In genomic region chr1:181504294-181505115, GRCh38 we compare ENCODE assay signal across 8 cellular contexts. TPM values are rescaled to one million over a fixed set of nuclear protein-coding genes. Genes with fewer than 3 reads are reported as not detected.
DNase-seq lines count a peak whose midpoint lies in the region; ATAC-seq, FAIRE-seq and TF ChIP-seq lines count a peak whose summit lies in the region.

No MANE protein-coding gene starts in this region.

- intact Hi-C loops in kidney (cut with DNase I) (no loop called here), breast epithelium (cut with DNase I; ENCODE audit: low total_unique reads) (no loop called here)

- no peaks in the 10 kb centered on the region for H3K36me3 ChIP-seq in GM23338 (ENCODE audit: insufficient read depth)
- no peaks in the 10 kb centered on the region for H3K36me3 ChIP-seq in kidney (ENCODE audit: control insufficient read depth in 1 of 2, insufficient read depth in 2 of 2, low read length in 2 of 2)
- no peaks in the 10 kb centered on the region for H3K36me3 ChIP-seq in CD8-positive, alpha-beta memory T cell (ENCODE audit: insufficient read depth, low read length)
- H3K36me3 ChIP-seq in breast epithelium = no peaks in the 10 kb centered on the region

- no peak overlapping the region for H3K9ac ChIP-seq in kidney (ENCODE audit: low read length in 2 of 2)

- H2AFZ ChIP-seq in GM23338 = peak overlapping the region; percentile 69; the same call in 1 of the 2 replicates

- no peaks in the 10 kb centered on the region for H3K79me2 ChIP-seq in GM23338 (replicated peaks; ENCODE audit: insufficient read depth)

- H3K27me3 Mint-ChIP-seq in GM23338 (ENCODE audit: insufficient read depth, low read depth, poor library complexity) = peaks cover 2% of the 10 kb centered on the region
- peaks cover 11 to 17% of the 10 kb centered on the region in 2 donors for H3K27me3 Mint-ChIP-seq in CD8-positive, alpha-beta memory T cell

- ATAC-seq in GM23338 = peak; percentile 98

- H3K4me3 Mint-ChIP-seq in GM23338 = no peak overlapping the region
- no peak overlapping the region for H3K4me3 Mint-ChIP-seq in CD8-positive, alpha-beta memory T cell

- TF ChIP-seq POLR2A in breast epithelium (IDR thresholded peaks at IDR 0.05) = no peak

- FAIRE-seq in kidney (lab: Jason Lieb, UNC) = no peak

- CTCF ChIA-PET in CD8-positive, alpha-beta memory T cell (lab: Charles Lee) = no interaction called here

- H3K9me3 Mint-ChIP-seq in GM23338 = no peaks in the 10 kb centered on the region
- H3K9me3 Mint-ChIP-seq in CD8-positive, alpha-beta memory T cell = no peaks in the 10 kb centered on the region

- H3K27ac ChIP-seq in GM23338 (ENCODE audit: low read depth) (no peak overlapping the region), kidney (ENCODE audit: low read depth in 2 of 2, low read length in 2 of 2) (no peak overlapping the region), breast epithelium (no peak overlapping the region)
- H3K27ac ChIP-seq in CD8-positive, alpha-beta memory T cell (ENCODE audit: low read depth, low read length) = no peak overlapping the region

- no peaks in the 10 kb centered on the region; the same call in 1 of the 2 replicates for H3K9me2 ChIP-seq in GM23338 (ENCODE audit: insufficient read depth)

- DNase-seq in A172 (ENCODE audit: low spot score) (peak; percentile 21), GM12865 (ENCODE audit: low read depth) (peak; percentile 90), GM23338 (ENCODE audit: low spot score) (peak; percentile 86), SIG-M5 (lab: John Stamatoyannopoulos, UW) (peak; percentile 44), kidney (no peak), breast epithelium (ENCODE audit: low spot score in 2 of 2) (no peak)
- DNase-seq in Jurkat, Clone E6-1 (ENCODE audit: low read depth, low spot score) = peak; percentile 69
- DNase-seq in CD8-positive, alpha-beta memory T cell = no peak

- H3K4me3 ChIP-seq in GM12865 (ENCODE audit: low read depth, low read length) = peak overlapping the region; percentile 40
- H3K4me3 ChIP-seq in GM23338 = no peak overlapping the region
- no peak overlapping the region for H3K4me3 ChIP-seq in Jurkat, Clone E6-1 (ENCODE audit: low read length)
- no peak overlapping the region for H3K4me3 ChIP-seq in kidney (ENCODE audit: low read length in 2 of 2)
- H3K4me3 ChIP-seq in CD8-positive, alpha-beta memory T cell (ENCODE audit: low read length) = no peak overlapping the region
- no peak overlapping the region for H3K4me3 ChIP-seq in breast epithelium

- no peaks in the 10 kb centered on the region for H3K4me1 ChIP-seq in GM23338 (ENCODE audit: insufficient read depth)
- no peaks in the 10 kb centered on the region for H3K4me1 ChIP-seq in kidney (ENCODE audit: control insufficient read depth in 1 of 2, insufficient read depth in 1 of 2, low read depth in 1 of 2, low read length in 2 of 2)
- H3K4me1 ChIP-seq in CD8-positive, alpha-beta memory T cell (ENCODE audit: insufficient read depth, low read length) = no peaks in the 10 kb centered on the region
- H3K4me1 ChIP-seq in breast epithelium = no peaks in the 10 kb centered on the region

- no peaks in the 10 kb centered on the region for H3K9me3 ChIP-seq in kidney (ENCODE audit: control insufficient read depth in 1 of 2, low read length in 2 of 2)
- no peaks in the 10 kb centered on the region for H3K9me3 ChIP-seq in CD8-positive, alpha-beta memory T cell (ENCODE audit: low read length)
- no peaks in the 10 kb centered on the region for H3K9me3 ChIP-seq in breast epithelium

- H3K27ac Mint-ChIP-seq in GM23338 = no peak overlapping the region
- no peak overlapping the region for H3K27ac Mint-ChIP-seq in CD8-positive, alpha-beta memory T cell

- H3K36me3 Mint-ChIP-seq in GM23338 (ENCODE audit: low read depth) = no peaks in the 10 kb centered on the region
- H3K36me3 Mint-ChIP-seq in CD8-positive, alpha-beta memory T cell = no peaks in the 10 kb centered on the region

- H3F3A ChIP-seq in GM23338 (replicated peaks; ENCODE audit: low read depth) = no peaks in the 10 kb centered on the region

- TF ChIP-seq CTCF in GM12865 (IDR thresholded peaks at IDR 0.05; ENCODE audit: insufficient read depth, low read depth, low read length, missing control alignments) (peak; percentile 68), GM23338 (conservative IDR thresholded peaks at IDR 0.05; ENCODE audit: low read depth in 2 of 2) (peak; percentile 71 to 81), kidney (IDR thresholded peaks at IDR 0.05; ENCODE audit: borderline replicate concordance, extremely low read depth, insufficient read depth) (peak; percentile 14), breast epithelium (IDR thresholded peaks at IDR 0.05) (no peak)

- no peak overlapping the region for H3K4me2 ChIP-seq in GM23338

- peaks cover 2% of the 10 kb centered on the region; the same call in 2 of the 3 replicates for H3K4me1 Mint-ChIP-seq in GM23338
- H3K4me1 Mint-ChIP-seq in CD8-positive, alpha-beta memory T cell = no peaks in the 10 kb centered on the region

- no peaks in the 10 kb centered on the region for H3K27me3 ChIP-seq in GM23338 (ENCODE audit: insufficient read depth)
- no peaks in the 10 kb centered on the region for H3K27me3 ChIP-seq in CD8-positive, alpha-beta memory T cell (ENCODE audit: insufficient read depth, low read length, poor library complexity, severe bottlenecking)
- no peaks in the 10 kb centered on the region for H3K27me3 ChIP-seq in breast epithelium

- POLR2A ChIA-PET in CD8-positive, alpha-beta memory T cell (lab: Charles Lee) = no interaction called here

- H4K20me1 ChIP-seq in GM23338 (replicated peaks; ENCODE audit: insufficient read depth) = no peaks in the 10 kb centered on the region

TF ChIP-seq in GM23338, 12 proteins besides CTCF, POLR2A, EP300 and RAD21 (continues in another document):
- TF ChIP-seq CREB1 (CRISPR knock-in tag; IDR thresholded peaks at IDR 0.05; ENCODE audit: low read depth) (no peak), REST (IDR thresholded peaks at IDR 0.05; ENCODE audit: unreplicated experiment) (no peak), STAT1 (IDR thresholded peaks at IDR 0.05; ENCODE audit: unreplicated experiment) (no peak), POLR2AphosphoS5 (IDR thresholded peaks at IDR 0.05; ENCODE audit: low read depth) (no peak), NANOG (IDR thresholded peaks at IDR 0.05; ENCODE audit: borderline replicate concordance) (no peak), JUNB (IDR thresholded peaks at IDR 0.05; ENCODE audit: unreplicated experiment) (no peak), ZNF114 (CRISPR knock-in tag; IDR thresholded peaks at IDR 0.05) (no peak)

RNA-seq across cellular contexts. Expression of gene CACNA1E, which starts 21.2 kb away (rescaled TPM):
- not detected in 2 replicates for total RNA-seq in A172 (2014; rRNA removed; shearing (Covaris generic))
- 1.1 and 2.0 TPM in 2 replicates for total RNA-seq in GM23338 (2014; rRNA removed; shearing (Covaris generic))
- polyA plus RNA-seq in GM23338 (2016; fragmentation: Nextera tagmentation; extraction: Ambion mirVana) (0.12 and 0.32 TPM in 2 replicates), kidney (ENCODE audit: insufficient read depth, low read depth, low replicate concordance) (0.19 TPM)
- not detected for polyA plus RNA-seq in Jurkat, Clone E6-1 (2012; ENCODE audit: insufficient read depth, insufficient read length)
- total RNA-seq in kidney (0.19 TPM), breast epithelium (under 1 TPM in 1 of 3 donors, not detected in 2; under 0.01 TPM)
- total RNA-seq in CD8-positive, alpha-beta memory T cell = not detected
- polyA plus RNA-seq in CD8-positive, alpha-beta memory T cell = not detected

Comparison
In these comparisons a context has a peak if more than half of its experiments do, and no peak if none do; other contexts are left out.
1. DNase-seq: peak in A172 (single experiment), GM12865 (single experiment), GM23338 (single experiment), Jurkat, Clone E6-1 (single experiment) and SIG-M5 (single experiment); none in kidney (single experiment), CD8-positive, alpha-beta memory T cell (0 of 5) and breast epithelium (0 of 2).
2. CTCF ChIP-seq: peak in GM12865 (single experiment), GM23338 (2 of 2) and kidney (single experiment); none in breast epithelium (0 of 3).